ENCODE assay signal across 10 cellular contexts in genomic region chr16:29818082-29818481, GRCh38. TPM values are rescaled to one million over a fixed set of nuclear protein-coding genes. Genes with fewer than 3 reads are reported as not detected.
DNase-seq lines count a peak whose midpoint lies in the region; ATAC-seq, FAIRE-seq and TF ChIP-seq lines count a peak whose summit lies in the region.
"Had no signal": no experiment of that assay in that cellular context is flagged by ENCODE, and none has a peak within 500 bp of the region (broad histone marks: within the 10 kb centered on the region; RNA-seq: fewer than 3 reads in every experiment).

No MANE protein-coding gene starts in this region.

- peaks cover 8% of the 10 kb centered on the region for H3K79me2 ChIP-seq in Karpas-422 (ENCODE audit: low read length)
- H3K79me2 ChIP-seq in GM12878 (ENCODE audit: control insufficient read depth, insufficient read depth, low read length), result peaks cover 46% of the 10 kb centered on the region

- TF ChIP-seq CTCF in CD8-positive, alpha-beta T cell (IDR thresholded peaks at IDR 0.05), result no peak
- no peak for TF ChIP-seq CTCF in GM12878 (IDR thresholded peaks at IDR 0.05 in 2 of 3, conservative IDR thresholded peaks at IDR 0.05 in 1 of 3; ENCODE audit: control insufficient read depth in 2 of 3, extremely low read depth in 1 of 3, insufficient read depth in 1 of 3, low read depth in 3 of 3, low read length in 3 of 3)

- no peak for DNase-seq in CD8-positive, alpha-beta T cell
- DNase-seq in Karpas-422 (no peak), GM12878 (ENCODE audit: low read depth, low spot score) (no peak)
- no peak for DNase-seq in naive thymus-derived CD8-positive, alpha-beta T cell
- no peak for DNase-seq in activated CD4-positive, CD25-positive, alpha-beta regulatory T cell (lab: John Stamatoyannopoulos, UW)
- DNase-seq: NCI-H2029 had no signal

- peaks cover 35% of the 10 kb centered on the region for H3K36me3 Mint-ChIP-seq in CD8-positive, alpha-beta T cell
- peaks cover 0 to 28% (median 3%) of the 10 kb centered on the region in 3 donors for H3K36me3 Mint-ChIP-seq in naive thymus-derived CD8-positive, alpha-beta T cell

- no peak for TF ChIP-seq EP300 in GM12878 (IDR thresholded peaks at IDR 0.05; ENCODE audit: borderline replicate concordance in 1 of 2, control insufficient read depth in 1 of 2, low read depth in 2 of 2, low read length in 2 of 2)

- H3K27ac ChIP-seq in CD8-positive, alpha-beta T cell (ENCODE audit: low read depth, low read length), result no peak overlapping the region
- no peak overlapping the region for H3K27ac ChIP-seq in Karpas-422 (ENCODE audit: low read length)
- H3K27ac ChIP-seq in GM12878 (ENCODE audit: control insufficient read depth, insufficient read depth), result no peak overlapping the region
- H3K27ac ChIP-seq: right atrium auricular region had no signal

- no peaks in the 10 kb centered on the region for H3K27me3 Mint-ChIP-seq in CD8-positive, alpha-beta T cell (ENCODE audit: low read depth)
- H3K27me3 Mint-ChIP-seq in naive thymus-derived CD8-positive, alpha-beta T cell, result peaks cover 0 to 1% (median 0%) of the 10 kb centered on the region in 5 donors

- 100% methylated on average over 4 of the region's 4 CpGs for WGBS in GM12878 (ENCODE audit: insufficient coverage, insufficient replicate concordance, low lambda C conversion rate, missing lambda C conversion rate)

- TF ChIP-seq POLR2A in GM12878 (IDR thresholded peaks at IDR 0.05; ENCODE audit: low read depth, low read length), result no peak

- H3K4me2 ChIP-seq in Karpas-422 (ENCODE audit: low read depth, low read length, poor library complexity, severe bottlenecking), result peak overlapping the region; percentile 100
- peak overlapping the region; percentile 89; the same call in 1 of the 2 replicates for H3K4me2 ChIP-seq in GM12878 (ENCODE audit: control insufficient read depth, insufficient read depth)

- peaks cover 4% of the 10 kb centered on the region for H3K36me3 ChIP-seq in CD8-positive, alpha-beta T cell (ENCODE audit: insufficient read depth, low read length)
- H3K36me3 ChIP-seq in Karpas-422 (ENCODE audit: insufficient read depth, low read length) (peaks cover 9% of the 10 kb centered on the region; the same call in 1 of the 2 replicates), GM12878 (ENCODE audit: control insufficient read depth in 2 of 2, insufficient read depth in 2 of 2, low read length in 1 of 2) (peaks cover 0 to 2% of the 10 kb centered on the region in 2 experiments; a peak in 1 of 4 replicates)

- intact Hi-C loops in CD8-positive, alpha-beta T cell (cut with DNase I, micrococcal nuclease), result no loop called here
- intact Hi-C loops in GM12878 (cut with micrococcal nuclease; ENCODE audit: unreplicated experiment), result loop anchor here (5.0 kb wide), 1 partner anchor 204 kb away; the partner anchor contains the start of gene C16orf92

- no peak for ATAC-seq in CD8-positive, alpha-beta T cell
- ATAC-seq in GM12878 (no peak), GM21717 (IDR thresholded peaks at IDR 0.05; ENCODE audit: unreplicated experiment) (no peak), GM21737 (IDR thresholded peaks at IDR 0.05; ENCODE audit: unreplicated experiment) (no peak)
- no peak for ATAC-seq in naive thymus-derived CD8-positive, alpha-beta T cell

- no peak overlapping the region for H3K4me3 ChIP-seq in CD8-positive, alpha-beta T cell (ENCODE audit: low read depth, low read length)
- H3K4me3 ChIP-seq in Karpas-422 (ENCODE audit: low read length) (no peak overlapping the region), GM12878 (0 out of 2 replicates have a peak overlapping the region, but pooled peaks have one; percentile 99)
- H3K4me3 ChIP-seq: right atrium auricular region had no signal

- H4K20me1 ChIP-seq in Karpas-422 (ENCODE audit: insufficient read depth, low read depth, low read length) (peaks cover 20% of the 10 kb centered on the region; the same call in 1 of the 2 replicates), GM12878 (ENCODE audit: control insufficient read depth, insufficient read depth) (no peaks in the 10 kb centered on the region)

- CTCF ChIA-PET in CD8-positive, alpha-beta T cell (lab: Charles Lee), result interaction anchor here (0.6 to 7.7 kb wide), 11 partner anchors 8 to 117 kb away, joined by 3 to 90 read pairs (median 4); partner anchors contain the start of gene MAZ
- CTCF ChIA-PET in GM12878 (lab: Yijun Ruan, JAX), result interaction anchor here (0.5 to 8.3 kb wide), 8 partner anchors 10 to 156 kb away, joined by 3 to 99 read pairs (median 5); partner anchors contain the start of genes KIF22 and TAOK2

- H3K4me1 Mint-ChIP-seq in CD8-positive, alpha-beta T cell (ENCODE audit: low read depth), result peaks cover 64% of the 10 kb centered on the region
- peaks cover 40 to 91% (median 71%) of the 10 kb centered on the region in 4 donors for H3K4me1 Mint-ChIP-seq in naive thymus-derived CD8-positive, alpha-beta T cell

- FAIRE-seq in GM12878 (lab: Jason Lieb, UNC), result no peak
- FAIRE-seq: urothelium cell line had no signal

- no peak for TF ChIP-seq RAD21 in GM12878 (IDR thresholded peaks at IDR 0.05; ENCODE audit: insufficient read depth, low read depth, low read length)

- no peaks in the 10 kb centered on the region for H3K9me3 ChIP-seq in CD8-positive, alpha-beta T cell (ENCODE audit: low read length)
- H3K9me3 ChIP-seq in Karpas-422 (ENCODE audit: low read length) (no peaks in the 10 kb centered on the region), GM12878 (replicated peaks; ENCODE audit: control insufficient read depth, insufficient read depth, low read length) (no peaks in the 10 kb centered on the region)
- H3K9me3 ChIP-seq: right atrium auricular region had no signal

- no peaks in the 10 kb centered on the region for H3K9me3 Mint-ChIP-seq in CD8-positive, alpha-beta T cell
- no peaks in the 10 kb centered on the region for H3K9me3 Mint-ChIP-seq in naive thymus-derived CD8-positive, alpha-beta T cell

- H3K9me2 ChIP-seq in Karpas-422 (replicated peaks; ENCODE audit: insufficient read depth, low read length), result no peaks in the 10 kb centered on the region

- peaks cover 65% of the 10 kb centered on the region for H3K4me1 ChIP-seq in CD8-positive, alpha-beta T cell (ENCODE audit: insufficient read depth, low read length)
- H3K4me1 ChIP-seq in Karpas-422 (ENCODE audit: low read length) (peaks cover 66% of the 10 kb centered on the region), GM12878 (ENCODE audit: control insufficient read depth, insufficient read depth, low read length) (peaks cover 17% of the 10 kb centered on the region)

- peak overlapping the region; percentile 75 for H3K27ac Mint-ChIP-seq in CD8-positive, alpha-beta T cell
- peak overlapping the region; percentile 60 to 97 (median 90) for H3K27ac Mint-ChIP-seq in naive thymus-derived CD8-positive, alpha-beta T cell

- H3K4me3 Mint-ChIP-seq in CD8-positive, alpha-beta T cell, result peak overlapping the region; percentile 69
- H3K4me3 Mint-ChIP-seq in naive thymus-derived CD8-positive, alpha-beta T cell, result peak overlapping the region; percentile 59 to 99 (median 84)

- H2AFZ ChIP-seq in Karpas-422 (ENCODE audit: low read length) (no peak overlapping the region), GM12878 (ENCODE audit: control insufficient read depth, low read depth, low read length) (no peak overlapping the region)

- no TSS peak for BruUV-seq in GM12878 (replicated peaks; lab: Mats Ljungman, UMichigan)

- H3K9ac ChIP-seq in Karpas-422 (ENCODE audit: low read length), result peak overlapping the region; percentile 27; the same call in 1 of the 2 replicates
- no peak overlapping the region for H3K9ac ChIP-seq in GM12878 (ENCODE audit: control insufficient read depth, insufficient read depth, low read length)

- SMC1A ChIA-PET in GM12878 (lab: Charles Lee; ENCODE audit: uncharacterized antibody, unreplicated experiment), result interaction anchor here (0.7 to 7.8 kb wide), 9 partner anchors 10 to 138 kb away, joined by 3 to 48 read pairs (median 3); no protein-coding TSS in a partner anchor

- H3K27me3 ChIP-seq in CD8-positive, alpha-beta T cell (ENCODE audit: insufficient read depth, low read length), result no peaks in the 10 kb centered on the region
- no peaks in the 10 kb centered on the region for H3K27me3 ChIP-seq in Karpas-422 (ENCODE audit: low read length)
- H3K27me3 ChIP-seq in GM12878 (replicated peaks in 1 of 2; ENCODE audit: control insufficient read depth in 2 of 2, insufficient read depth in 2 of 2, low read length in 1 of 2), result no peaks in the 10 kb centered on the region
- H3K27me3 ChIP-seq: right atrium auricular region had no signal

- POLR2A ChIA-PET in CD8-positive, alpha-beta T cell (lab: Charles Lee), result interaction anchor here (0.8 to 7.3 kb wide), 9 partner anchors 10 to 117 kb away, joined by 3 to 89 read pairs (median 5); partner anchors contain the start of genes CDIPT and MAZ
- POLR2A ChIA-PET in GM12878 (lab: Charles Lee), result interaction anchor here (0.5 to 5.5 kb wide), 8 partner anchors 8 to 220 kb away, joined by 3 to 40 read pairs (median 3); partner anchors contain the start of gene MAZ
- POLR2A ChIA-PET in naive thymus-derived CD8-positive, alpha-beta T cell (lab: Charles Lee), result interaction anchor here (1.0 to 9.6 kb wide), 10 partner anchors 8 to 117 kb away, joined by 3 to 204 read pairs (median 34); partner anchors contain the start of genes C16orf54, KIF22, MAZ and PRRT2

- RAD21 ChIA-PET in GM12878 (lab: Charles Lee; ENCODE audit: unreplicated experiment), result interaction anchor here (1.0 to 7.9 kb wide), 2 partner anchors 11 to 30 kb away, joined by 6 to 51 read pairs; no protein-coding TSS in a partner anchor

- in situ Hi-C loops in GM12878 (cut with MboI), result loop anchor here (5.0 kb wide), 1 partner anchor 216 kb away; no protein-coding TSS in a partner anchor

RNA-seq across cellular contexts. Expression of gene PAGR1, which starts 2.1 kb away (rescaled TPM):
- total RNA-seq in CD8-positive, alpha-beta T cell, result 10 to 100 TPM; 13.8 to 16.8 TPM
- total RNA-seq in Karpas-422 (2014; rRNA removed; shearing (Covaris generic); ENCODE audit: low replicate concordance), result 25.4 and 69.2 TPM in 2 replicates
- total RNA-seq in GM12878 (2013; cell fraction: nucleolus; rRNA removed), result 18.3 and 23.4 TPM in 2 replicates
- total RNA-seq in GM12878 (2014; rRNA removed) (31.5 and 33.4 TPM in 2 replicates), GM12878 (2014; rRNA removed; fragmentation: Illumina TruSeq; extraction: Trizol) (15.0 and 19.6 TPM in 2 replicates), GM12878 (2021) (26.5 and 27.2 TPM in 2 replicates)
- 8.9 TPM for polyA plus RNA-seq in GM12878 (2011; ENCODE audit: low read depth)
- polyA plus RNA-seq in GM12878 (2011; rRNA removed) (14.9 and 16.0 TPM in 2 replicates), GM12878 (2014; fragmentation: Illumina TruSeq; extraction: Trizol) (4.4 and 11.5 TPM in 2 replicates), GM12878 (2014; fragmentation: Nextera tagmentation; extraction: Ambion mirVana) (1 to 10 TPM; 1.1 to 5.5 TPM), GM12878 (2014; rRNA removed) (29.6 and 34.5 TPM in 2 replicates), GM12878 (2016; fragmentation: Nextera tagmentation; extraction: Ambion mirVana) (10 to 100 TPM; 44.6 to 57.7 TPM)
- polyA plus RNA-seq in GM12878 (2011; cell fraction: cytosol; rRNA removed), result 20.7 and 21.3 TPM in 2 replicates
- polyA plus RNA-seq in GM12878 (2011; cell fraction: nucleus; rRNA removed), result 10.5 and 13.7 TPM in 2 replicates
- polyA plus RNA-seq in GM12878 (2012), result 19.7 and 20.0 TPM in 2 replicates
- polyA minus RNA-seq in GM12878 (2011; rRNA and poly(A)+ RNA removed), result 2.5 and 5.9 TPM in 2 replicates
- 5.0 and 8.2 TPM in 2 replicates for polyA minus RNA-seq in GM12878 (2011; cell fraction: cytosol; rRNA and poly(A)+ RNA removed)
- 6.3 and 9.0 TPM in 2 replicates for polyA minus RNA-seq in GM12878 (2011; cell fraction: nucleus; rRNA and poly(A)+ RNA removed)
- total RNA-seq in naive thymus-derived CD8-positive, alpha-beta T cell, result 10 to 100 TPM; 31.3 to 35.9 TPM
- polyA plus RNA-seq in naive thymus-derived CD8-positive, alpha-beta T cell, result 10 to 100 TPM; 51.4 to 57.5 (median 55.5) TPM

RNA-seq across cellular contexts. Expression of gene MVP, which starts 2.2 kb away (rescaled TPM):
- total RNA-seq in CD8-positive, alpha-beta T cell, result 10 to 100 TPM; 74.2 to 81.1 TPM
- 7.8 and 25.7 TPM in 2 replicates for total RNA-seq in Karpas-422 (2014; rRNA removed; shearing (Covaris generic); ENCODE audit: low replicate concordance)
- 84.4 and 84.6 TPM in 2 replicates for total RNA-seq in GM12878 (2013; cell fraction: nucleolus; rRNA removed)
- total RNA-seq in GM12878 (2014; rRNA removed), result 60.2 and 67.9 TPM in 2 replicates
- 28.1 and 28.9 TPM in 2 replicates for total RNA-seq in GM12878 (2014; rRNA removed; fragmentation: Illumina TruSeq; extraction: Trizol)
- total RNA-seq in GM12878 (2021), result 62.5 and 62.7 TPM in 2 replicates
- 32.9 TPM for polyA plus RNA-seq in GM12878 (2011; ENCODE audit: low read depth)
- 26.8 and 74.2 TPM in 2 replicates for polyA plus RNA-seq in GM12878 (2011; rRNA removed)
- polyA plus RNA-seq in GM12878 (2011; cell fraction: cytosol; rRNA removed), result 59.9 and 79.0 TPM in 2 replicates
- 152 and 155 TPM in 2 replicates for polyA plus RNA-seq in GM12878 (2011; cell fraction: nucleus; rRNA removed)
- 54.3 and 57.3 TPM in 2 replicates for polyA plus RNA-seq in GM12878 (2012)
- 18.5 and 37.3 TPM in 2 replicates for polyA plus RNA-seq in GM12878 (2014; fragmentation: Illumina TruSeq; extraction: Trizol)
- 1 to 10 TPM in 1 of 2 experiments, under 1 TPM in 1; 0.98 to 1.2 TPM for polyA plus RNA-seq in GM12878 (2014; fragmentation: Nextera tagmentation; extraction: Ambion mirVana)
- 46.7 and 56.9 TPM in 2 replicates for polyA plus RNA-seq in GM12878 (2014; rRNA removed)
- 10 to 100 TPM; 63.5 to 64.6 TPM for polyA plus RNA-seq in GM12878 (2016; fragmentation: Nextera tagmentation; extraction: Ambion mirVana)
- polyA minus RNA-seq in GM12878 (2011; rRNA and poly(A)+ RNA removed), result 183 and 191 TPM in 2 replicates
- polyA minus RNA-seq in GM12878 (2011; cell fraction: cytosol; rRNA and poly(A)+ RNA removed), result 59.3 and 71.4 TPM in 2 replicates
- 47.4 and 71.8 TPM in 2 replicates for polyA minus RNA-seq in GM12878 (2011; cell fraction: nucleus; rRNA and poly(A)+ RNA removed)
- total RNA-seq in naive thymus-derived CD8-positive, alpha-beta T cell, result 100 to 1,000 TPM; 123 to 132 TPM
- polyA plus RNA-seq in naive thymus-derived CD8-positive, alpha-beta T cell, result 100 to 1,000 TPM; 120 to 160 (median 134) TPM

RNA-seq across cellular contexts. Expression of gene PRRT2, which starts 6.1 kb away (rescaled TPM):
- 1 to 10 TPM; 1.6 to 1.7 TPM for total RNA-seq in CD8-positive, alpha-beta T cell
- 0.87 and 3.5 TPM in 2 replicates for total RNA-seq in Karpas-422 (2014; rRNA removed; shearing (Covaris generic); ENCODE audit: low replicate concordance)
- 3.0 and 3.8 TPM in 2 replicates for total RNA-seq in GM12878 (2013; cell fraction: nucleolus; rRNA removed)
- total RNA-seq in GM12878 (2014; rRNA removed), result not detected in 2 replicates
- 0.09 TPM in 1 of 2 replicates, not detected in the other for total RNA-seq in GM12878 (2014; rRNA removed; fragmentation: Illumina TruSeq; extraction: Trizol)
- 0.35 and 0.49 TPM in 2 replicates for total RNA-seq in GM12878 (2021)
- polyA plus RNA-seq in GM12878 (2011; ENCODE audit: low read depth), result 0.13 TPM
- polyA plus RNA-seq in GM12878 (2011; rRNA removed), result 0.10 and 0.12 TPM in 2 replicates
- polyA plus RNA-seq in GM12878 (2011; cell fraction: cytosol; rRNA removed), result 0.12 and 0.13 TPM in 2 replicates
- 3.2 and 3.5 TPM in 2 replicates for polyA plus RNA-seq in GM12878 (2011; cell fraction: nucleus; rRNA removed)
- 0.63 and 0.68 TPM in 2 replicates for polyA plus RNA-seq in GM12878 (2012)
- 0.16 TPM in 1 of 2 replicates, not detected in the other for polyA plus RNA-seq in GM12878 (2014; fragmentation: Illumina TruSeq; extraction: Trizol)
- polyA plus RNA-seq in GM12878 (2014; fragmentation: Nextera tagmentation; extraction: Ambion mirVana), result not detected
- polyA plus RNA-seq in GM12878 (2014; rRNA removed), result 0.12 and 0.22 TPM in 2 replicates
- polyA plus RNA-seq in GM12878 (2016; fragmentation: Nextera tagmentation; extraction: Ambion mirVana), result under 1 TPM; 0.08 to 0.11 TPM
- polyA minus RNA-seq in GM12878 (2011; rRNA and poly(A)+ RNA removed), result 0.07 and 0.46 TPM in 2 replicates
- polyA minus RNA-seq in GM12878 (2011; cell fraction: cytosol; rRNA and poly(A)+ RNA removed), result not detected in 2 replicates
- polyA minus RNA-seq in GM12878 (2011; cell fraction: nucleus; rRNA and poly(A)+ RNA removed), result 0.48 and 1.1 TPM in 2 replicates
- 1 to 10 TPM; 1.5 to 1.6 TPM for total RNA-seq in naive thymus-derived CD8-positive, alpha-beta T cell
- under 1 TPM in 2 of 3 donors, not detected in 1; 0.14 to 0.21 TPM for polyA plus RNA-seq in naive thymus-derived CD8-positive, alpha-beta T cell

RNA-seq across cellular contexts. Expression of gene MAZ, which starts 11.8 kb away (rescaled TPM):
- total RNA-seq in CD8-positive, alpha-beta T cell, result 100 to 1,000 TPM; 203 to 212 TPM
- 118 and 320 TPM in 2 replicates for total RNA-seq in Karpas-422 (2014; rRNA removed; shearing (Covaris generic); ENCODE audit: low replicate concordance)
- total RNA-seq in GM12878 (2013; cell fraction: nucleolus; rRNA removed), result 33.0 and 41.7 TPM in 2 replicates
- total RNA-seq in GM12878 (2014; rRNA removed), result 184 and 202 TPM in 2 replicates
- 142 and 158 TPM in 2 replicates for total RNA-seq in GM12878 (2014; rRNA removed; fragmentation: Illumina TruSeq; extraction: Trizol)
- total RNA-seq in GM12878 (2021), result 305 and 309 TPM in 2 replicates
- 63.0 TPM for polyA plus RNA-seq in GM12878 (2011; ENCODE audit: low read depth)
- polyA plus RNA-seq in GM12878 (2011; rRNA removed), result 57.5 and 100 TPM in 2 replicates
- polyA plus RNA-seq in GM12878 (2011; cell fraction: cytosol; rRNA removed), result 148 and 190 TPM in 2 replicates
- polyA plus RNA-seq in GM12878 (2011; cell fraction: nucleus; rRNA removed), result 285 and 333 TPM in 2 replicates
- 205 and 242 TPM in 2 replicates for polyA plus RNA-seq in GM12878 (2012)
- polyA plus RNA-seq in GM12878 (2014; fragmentation: Illumina TruSeq; extraction: Trizol), result 105 and 184 TPM in 2 replicates
- polyA plus RNA-seq in GM12878 (2014; fragmentation: Nextera tagmentation; extraction: Ambion mirVana), result 10 to 100 TPM; 23.9 to 31.4 TPM
- polyA plus RNA-seq in GM12878 (2014; rRNA removed), result 132 and 171 TPM in 2 replicates
- polyA plus RNA-seq in GM12878 (2016; fragmentation: Nextera tagmentation; extraction: Ambion mirVana), result 10 to 100 TPM; 45.1 to 48.9 TPM
- 250 and 328 TPM in 2 replicates for polyA minus RNA-seq in GM12878 (2011; rRNA and poly(A)+ RNA removed)
- 158 and 164 TPM in 2 replicates for polyA minus RNA-seq in GM12878 (2011; cell fraction: cytosol; rRNA and poly(A)+ RNA removed)
- polyA minus RNA-seq in GM12878 (2011; cell fraction: nucleus; rRNA and poly(A)+ RNA removed), result 42.4 and 67.7 TPM in 2 replicates
- 100 to 1,000 TPM; 278 to 282 TPM for total RNA-seq in naive thymus-derived CD8-positive, alpha-beta T cell
- 10 to 100 TPM; 50.3 to 74.6 (median 58.8) TPM for polyA plus RNA-seq in naive thymus-derived CD8-positive, alpha-beta T cell

RNA-seq across cellular contexts. Expression of gene KIF22, which starts 27.5 kb away (rescaled TPM):
- total RNA-seq in CD8-positive, alpha-beta T cell, result 100 to 1,000 TPM in 1 of 2 experiments, 10 to 100 TPM in 1; 93.5 to 105 TPM
- 75.4 and 105 TPM in 2 replicates for total RNA-seq in Karpas-422 (2014; rRNA removed; shearing (Covaris generic); ENCODE audit: low replicate concordance)
- 88.5 and 96.1 TPM in 2 replicates for total RNA-seq in GM12878 (2013; cell fraction: nucleolus; rRNA removed)
- 137 and 143 TPM in 2 replicates for total RNA-seq in GM12878 (2014; rRNA removed)
- 92.6 and 94.3 TPM in 2 replicates for total RNA-seq in GM12878 (2014; rRNA removed; fragmentation: Illumina TruSeq; extraction: Trizol)
- total RNA-seq in GM12878 (2021), result 127 TPM in 2 replicates
- 35.8 TPM for polyA plus RNA-seq in GM12878 (2011; ENCODE audit: low read depth)
- polyA plus RNA-seq in GM12878 (2011; rRNA removed), result 122 and 158 TPM in 2 replicates
- 173 and 186 TPM in 2 replicates for polyA plus RNA-seq in GM12878 (2011; cell fraction: cytosol; rRNA removed)
- 349 and 382 TPM in 2 replicates for polyA plus RNA-seq in GM12878 (2011; cell fraction: nucleus; rRNA removed)
- 59.1 and 59.2 TPM in 2 replicates for polyA plus RNA-seq in GM12878 (2012)
- 115 and 116 TPM in 2 replicates for polyA plus RNA-seq in GM12878 (2014; fragmentation: Illumina TruSeq; extraction: Trizol)
- polyA plus RNA-seq in GM12878 (2014; fragmentation: Nextera tagmentation; extraction: Ambion mirVana), result 10 to 100 TPM in 1 of 2 experiments, 1 to 10 TPM in 1; 7.6 to 16.9 TPM
- 142 and 143 TPM in 2 replicates for polyA plus RNA-seq in GM12878 (2014; rRNA removed)
- 100 to 1,000 TPM; 156 TPM for polyA plus RNA-seq in GM12878 (2016; fragmentation: Nextera tagmentation; extraction: Ambion mirVana)
- polyA minus RNA-seq in GM12878 (2011; rRNA and poly(A)+ RNA removed), result 174 and 238 TPM in 2 replicates
- 71.2 and 87.7 TPM in 2 replicates for polyA minus RNA-seq in GM12878 (2011; cell fraction: cytosol; rRNA and poly(A)+ RNA removed)
- polyA minus RNA-seq in GM12878 (2011; cell fraction: nucleus; rRNA and poly(A)+ RNA removed), result 141 and 193 TPM in 2 replicates
- total RNA-seq in naive thymus-derived CD8-positive, alpha-beta T cell, result 10 to 100 TPM; 79.6 to 84.6 TPM
- 10 to 100 TPM; 36.9 to 45.4 (median 39.6) TPM for polyA plus RNA-seq in naive thymus-derived CD8-positive, alpha-beta T cell
